9 cellular contexts compared by ENCODE assay signal in genomic region chrX:132592880-132593279, GRCh38.
DNase-seq lines count a peak whose midpoint lies in the region; TF ChIP-seq lines count a peak whose summit lies in the region.
"Had no signal": no experiment of that assay in that cellular context is flagged by ENCODE, and none has a peak within 500 bp of the region (broad histone marks: within the 10 kb centered on the region; RNA-seq: fewer than 3 reads in every experiment).

No MANE protein-coding gene starts in this region.

- H3K4me2 ChIP-seq in fibroblast of lung (ENCODE audit: extremely low read depth, insufficient read depth, low read length): no peak overlapping the region

- H3K4me1 Mint-ChIP-seq in activated CD4-positive, alpha-beta memory T cell treated with anti-CD3 and anti-CD28 coated beads, Interleukin-2, amount 10 ng/mL, durations not matched to agents 7 days and 5 days: no peaks in the 10 kb centered on the region

- H3K27ac ChIP-seq in fibroblast of lung (ENCODE audit: insufficient read depth, low read length): no peak overlapping the region
- H3K27ac ChIP-seq: parathyroid adenoma had no signal

- H3K9me3 Mint-ChIP-seq in activated CD4-positive, alpha-beta memory T cell treated with anti-CD3 and anti-CD28 coated beads, Interleukin-2, amount 10 ng/mL, durations not matched to agents 7 days and 5 days: no peaks in the 10 kb centered on the region

- H3K27me3 ChIP-seq in fibroblast of lung (ENCODE audit: control insufficient read depth, insufficient read depth, low read length): no peaks in the 10 kb centered on the region

- no peaks in the 10 kb centered on the region for H3K4me1 ChIP-seq in fibroblast of lung (ENCODE audit: control insufficient read depth, extremely low read depth, insufficient read depth, low read length)
- H3K4me1 ChIP-seq: parathyroid adenoma had no signal

- CTCF ChIA-PET in activated CD4-positive, alpha-beta memory T cell treated with anti-CD3 and anti-CD28 coated beads, Interleukin-2, amount 10 ng/mL, durations not matched to agents 7 days and 5 days (lab: Charles Lee): interaction anchor here (1.6 kb wide), 1 partner anchor 300 kb away, joined by 4 read pairs; no protein-coding TSS in a partner anchor

- TF ChIP-seq CTCF in GM20000 (IDR thresholded peaks at IDR 0.05; ENCODE audit: extremely low read depth, missing control alignments): peak; percentile 18
- TF ChIP-seq CTCF in fibroblast of lung (conservative IDR thresholded peaks at IDR 0.05 in 1 of 2, IDR thresholded peaks at IDR 0.05 in 1 of 2; ENCODE audit: low read depth in 1 of 2, low read length in 2 of 2): peak; percentile 57 to 59

- H3K79me2 ChIP-seq in fibroblast of lung (ENCODE audit: control insufficient read depth, insufficient read depth, low read length): no peaks in the 10 kb centered on the region
- H3K79me2 ChIP-seq: parathyroid adenoma had no signal

- POLR2A ChIA-PET in activated CD4-positive, alpha-beta memory T cell treated with anti-CD3 and anti-CD28 coated beads, Interleukin-2, amount 10 ng/mL, durations not matched to agents 7 days and 5 days (lab: Charles Lee): no interaction called here

- no peak overlapping the region for H3K4me3 ChIP-seq in fibroblast of lung (replicated peaks in 1 of 4; ENCODE audit: control extremely low read depth in 1 of 4, insufficient read depth in 1 of 4, low read depth in 3 of 4, low read length in 4 of 4)

- DNase-seq in Ammon's horn (ENCODE audit: low spot score): peak; percentile 18
- DNase-seq in GM20000 (ENCODE audit: low spot score): peak; percentile 8
- peak; percentile 6 for DNase-seq in NCI-H510A (lab: John Stamatoyannopoulos, UW)
- peak in 1 of 2 donors; percentile 40 for DNase-seq in fibroblast of lung (ENCODE audit: low read depth in 2 of 2)
- DNase-seq in middle frontal gyrus (ENCODE audit: extremely low spot score, low spot score): no peak
- no peak for DNase-seq in kidney glomerular epithelial cell (lab: John Stamatoyannopoulos, UW)
- DNase-seq in activated gamma-delta T cell treated with Interleukin-2 at 50 U/mL for 16 hours: no peak
- DNase-seq in activated CD4-positive, alpha-beta memory T cell treated with anti-CD3 and anti-CD28 coated beads, Interleukin-2, amount 10 ng/mL, durations not matched to agents 7 days and 5 days: no peak

- no peak overlapping the region for H2AFZ ChIP-seq in fibroblast of lung (ENCODE audit: low read length)
- H2AFZ ChIP-seq: parathyroid adenoma had no signal

- H3K27me3 Mint-ChIP-seq in activated CD4-positive, alpha-beta memory T cell treated with anti-CD3 and anti-CD28 coated beads, Interleukin-2, amount 10 ng/mL, durations not matched to agents 7 days and 5 days: no peaks in the 10 kb centered on the region

- no peaks in the 10 kb centered on the region for H3K36me3 Mint-ChIP-seq in activated CD4-positive, alpha-beta memory T cell treated with anti-CD3 and anti-CD28 coated beads, Interleukin-2, amount 10 ng/mL, durations not matched to agents 7 days and 5 days (ENCODE audit: low read depth)

- no peak overlapping the region for H3K9ac ChIP-seq in fibroblast of lung (ENCODE audit: insufficient read depth, low read length)
- H3K9ac ChIP-seq: parathyroid adenoma had no signal

- no peaks in the 10 kb centered on the region for H3K36me3 ChIP-seq in fibroblast of lung (ENCODE audit: control insufficient read depth, insufficient read depth, low read length)

- no peak overlapping the region for H3K4me3 Mint-ChIP-seq in activated CD4-positive, alpha-beta memory T cell treated with anti-CD3 and anti-CD28 coated beads, Interleukin-2, amount 10 ng/mL, durations not matched to agents 7 days and 5 days

- H3K9me3 ChIP-seq in fibroblast of lung (ENCODE audit: control insufficient read depth, insufficient read depth, low read depth, low read length): no peaks in the 10 kb centered on the region

- H4K20me1 ChIP-seq in fibroblast of lung (ENCODE audit: control insufficient read depth, extremely low read depth, insufficient read depth, low read length): no peaks in the 10 kb centered on the region

- H3K27ac Mint-ChIP-seq in activated CD4-positive, alpha-beta memory T cell treated with anti-CD3 and anti-CD28 coated beads, Interleukin-2, amount 10 ng/mL, durations not matched to agents 7 days and 5 days: no peak overlapping the region

Comparison
In these comparisons a context has a peak if more than half of its experiments do, and no peak if none do; other contexts are left out.
1. DNase-seq: peak in Ammon's horn (single experiment), GM20000 (single experiment) and NCI-H510A (single experiment); none in middle frontal gyrus (single experiment), kidney glomerular epithelial cell (single experiment), activated gamma-delta T cell treated with Interleukin-2 at 50 U/mL for 16 hours (single experiment) and activated CD4-positive, alpha-beta memory T cell treated with anti-CD3 and anti-CD28 coated beads, Interleukin-2, amount 10 ng/mL, durations not matched to agents 7 days and 5 days (single experiment).